ENCODE assay signal across 8 cellular contexts in genomic region chr7:65981965-65982792, GRCh38. TPM values are rescaled to one million over a fixed set of nuclear protein-coding genes. Genes with fewer than 3 reads are reported as not detected.
A peak's percentile ranks its signal among the peaks of the same experiment; 100 is the strongest.
DNase-seq lines count a peak whose midpoint lies in the region; ATAC-seq and TF ChIP-seq lines count a peak whose summit lies in the region.

Gene GUSB, minus strand, starts transcription at chr7:65982213. Its CDS starts 30 bp downstream, at chr7:65982183.

- H3K9ac ChIP-seq in skeletal muscle tissue (ENCODE audit: low read depth in 1 of 3, low read length in 3 of 3), result peak within 1 kb of the TSS; percentile 83 to 92 (median 91)

- CTCF ChIA-PET in AG04449 (lab: Yijun Ruan, JAX), result no interaction called here

- no peak for TF ChIP-seq POLR2A in breast epithelium (IDR thresholded peaks at IDR 0.05)

- H3K4me1 ChIP-seq in breast epithelium (peaks cover 0 to 3% of the 10 kb centered on the region in 2 donors), skeletal muscle tissue (ENCODE audit: control insufficient read depth in 3 of 3, insufficient read depth in 3 of 3, low read length in 3 of 3) (peaks cover 13 to 19% (median 13%) of the 10 kb centered on the region in 3 donors)

- H3K27me3 ChIP-seq in WERI-Rb-1 (ENCODE audit: insufficient read depth, low read depth, severe bottlenecking) (no peaks in the 10 kb centered on the region), breast epithelium (no peaks in the 10 kb centered on the region), skeletal muscle tissue (ENCODE audit: control insufficient read depth in 3 of 3, insufficient read depth in 3 of 3, low read length in 3 of 3) (no peaks in the 10 kb centered on the region)

- DNase-seq in AG04449 (ENCODE audit: low read depth, low spot score) (peak; percentile 7), NCI-H2227 (lab: John Stamatoyannopoulos, UW; ENCODE audit: unreplicated experiment) (peak; percentile 98), WERI-Rb-1 (peak; percentile 93), breast epithelium (ENCODE audit: low spot score in 2 of 2) (peak; percentile 69 to 86)

- POLR2A ChIA-PET in AG04449 (lab: Yijun Ruan, JAX), result no interaction called here

- H3K36me3 ChIP-seq in WERI-Rb-1 (peaks cover 36% of the 10 kb centered on the region), breast epithelium (no peaks in the 10 kb centered on the region), skeletal muscle tissue (ENCODE audit: control insufficient read depth in 3 of 3, insufficient read depth in 3 of 3, low read length in 3 of 3) (peaks cover 9 to 12% (median 10%) of the 10 kb centered on the region in 3 donors)

- H3K27ac ChIP-seq in WERI-Rb-1 (peak within 1 kb of the TSS; percentile 93), breast epithelium (peak within 1 kb of the TSS; percentile 88 to 89), skeletal muscle tissue (ENCODE audit: low read depth, low read length) (peak within 1 kb of the TSS; percentile 69)

- H3K9me3 ChIP-seq in WERI-Rb-1 (ENCODE audit: severe bottlenecking), result no peaks in the 10 kb centered on the region
- H3K9me3 ChIP-seq in breast epithelium, result no peaks in the 10 kb centered on the region
- peaks cover 3% of the 10 kb centered on the region for H3K9me3 ChIP-seq in iPS-18c (ENCODE audit: control insufficient read depth, insufficient read depth, low read length)
- no peaks in the 10 kb centered on the region for H3K9me3 ChIP-seq in skeletal muscle tissue (ENCODE audit: control insufficient read depth in 3 of 3, low read length in 3 of 3)

- intact Hi-C loops in breast epithelium (cut with DNase I; ENCODE audit: low total_unique reads), result no loop called here

- H3K4me3 ChIP-seq in AG04449 (ENCODE audit: low read depth, low read length), result peak within 1 kb of the TSS; percentile 74
- peak within 1 kb of the TSS; percentile 95 for H3K4me3 ChIP-seq in WERI-Rb-1 (ENCODE audit: low read depth, low read length)
- peak within 1 kb of the TSS; percentile 80 to 94 (median 87) for H3K4me3 ChIP-seq in breast epithelium
- H3K4me3 ChIP-seq in iPS-18c (ENCODE audit: insufficient read depth, low read depth, low read length), result peak within 1 kb of the TSS; percentile 90
- H3K4me3 ChIP-seq in skeletal muscle tissue (ENCODE audit: low read length in 3 of 3), result peak within 1 kb of the TSS; percentile 79 to 84 (median 83)

- peak; percentile 83 for ATAC-seq in GM18907 (IDR thresholded peaks at IDR 0.05; ENCODE audit: unreplicated experiment)
- ATAC-seq in HG03139 (IDR thresholded peaks at IDR 0.05; ENCODE audit: unreplicated experiment), result peak; percentile 61

- TF ChIP-seq CTCF in AG04449 (IDR thresholded peaks at IDR 0.05; ENCODE audit: insufficient read depth, low read length, missing control alignments), result no peak
- no peak for TF ChIP-seq CTCF in WERI-Rb-1 (IDR thresholded peaks at IDR 0.05; ENCODE audit: low read depth, low read length)
- TF ChIP-seq CTCF in breast epithelium (IDR thresholded peaks at IDR 0.05), result peak in 1 of 3 donors; percentile 11

RNA-seq across cellular contexts. Expression of gene GUSB, which starts in this region (rescaled TPM):
- total RNA-seq in breast epithelium, result 10 to 100 TPM; 27.7 to 35.2 (median 33.8) TPM
- 32.9 TPM for total RNA-seq in skeletal muscle tissue

Comparison
In these comparisons a context has a peak if more than half of its experiments do, and no peak if none do; other contexts are left out.
1. Peak in every context shown above with its lines: DNase-seq, ATAC-seq, H3K4me3 ChIP-seq and H3K27ac ChIP-seq.
2. DNase-seq: peak in every context shown above with its lines; median percentile 98 in NCI-H2227; 93 in WERI-Rb-1; 78 in breast epithelium; 7 in AG04449.